23 cellular contexts compared by ENCODE assay signal in genomic region chr20:4856022-4856755, GRCh38.
"Had no signal": no experiment of that assay in that cellular context is flagged by ENCODE, and none has a peak within 500 bp of the region (broad histone marks: within the 10 kb centered on the region; RNA-seq: fewer than 3 reads in every experiment).

No MANE protein-coding gene starts in this region.

- H3K27ac ChIP-seq: brain microvascular endothelial cell, esophagus squamous epithelium, gastrocnemius medialis, ovary, prostate gland had no signal

- H3K27me3 Mint-ChIP-seq: effector memory CD8-positive, alpha-beta T cell; T-cell had no signal

- H3K4me1 Mint-ChIP-seq: natural killer cell, T-cell had no signal

- ATAC-seq: activated naive CD4-positive, alpha-beta T cell treated with anti-CD3 and anti-CD28 coated beads, Interleukin-2, amount 50 U/mL, for 72 hours; activated T-cell treated with anti-CD3 and anti-CD28 coated beads, Interleukin-2, amount 50 U/mL, for 72 hours; effector memory CD8-positive, alpha-beta T cell; gastrocnemius medialis; natural killer cell; stimulated activated naive CD8-positive, alpha-beta T cell treated with anti-CD3 and anti-CD28 coated beads, Interleukin-15, Interleukin-2, amounts not matched to agents 100 U/mL and 50 U/mL, for 24 hours; T-cell had no signal

- DNase-seq: activated CD4-positive, alpha-beta T cell treated with anti-CD3 and anti-CD28 coated beads, Interleukin-2, amount 50 U/mL, for 4 hours; activated CD8-positive, alpha-beta memory T cell treated with anti-CD3 and anti-CD28 coated beads for 24 hours; activated CD8-positive, alpha-beta memory T cell treated with anti-CD3 and anti-CD28 coated beads, Interleukin-2, amount 50 U/mL, for 48 hours; activated effector memory CD4-positive, alpha-beta T cell treated with Interleukin-2 at 50 U/mL for 16 hours; activated T-cell treated with anti-CD3 and anti-CD28 coated beads, Interleukin-2, amount 50 U/mL, for 72 hours; aorta; caudate nucleus; effector memory CD8-positive, alpha-beta T cell; esophagus squamous epithelium; gastrocnemius medialis; islet precursor cell; left cardiac atrium; natural killer cell; ovary; stimulated activated CD4-positive, alpha-beta T cell treated with anti-CD3 and anti-CD28 coated beads, Interleukin-12 subunit alpha, Interleukin-12 subunit beta, amount 100 ng/mL, for 4 hours; stimulated activated CD4-positive, alpha-beta T cell treated with anti-CD3 and anti-CD28 coated beads, Interleukin-4, amount 100 ng/mL, for 4 hours; stimulated activated naive CD8-positive, alpha-beta T cell treated with anti-CD3 and anti-CD28 coated beads, Interleukin-15, Interleukin-2, amounts not matched to agents 100 U/mL and 50 U/mL, for 24 hours; T-cell had no signal

- H3K9me3 ChIP-seq: esophagus squamous epithelium, gastrocnemius medialis, ovary, prostate gland had no signal

- H3K36me3 ChIP-seq: ovary had no signal

- H3K4me3 ChIP-seq: esophagus squamous epithelium, gastrocnemius medialis, lung, ovary, prostate gland had no signal

- FAIRE-seq: TTC549 had no signal

- H3K27me3 ChIP-seq: brain microvascular endothelial cell, esophagus squamous epithelium, gastrocnemius medialis, ovary had no signal

- H3K27ac Mint-ChIP-seq: activated T-cell treated with anti-CD3 and anti-CD28 coated beads, Interleukin-2, amount 50 U/mL, for 72 hours had no signal

- H3K9me3 Mint-ChIP-seq: activated naive CD4-positive, alpha-beta T cell treated with anti-CD3 and anti-CD28 coated beads, Interleukin-2, amount 50 U/mL, for 72 hours; activated T-cell treated with anti-CD3 and anti-CD28 coated beads, Interleukin-2, amount 50 U/mL, for 72 hours; effector memory CD8-positive, alpha-beta T cell; natural killer cell; T-cell had no signal

- H3K4me3 Mint-ChIP-seq: activated T-cell treated with anti-CD3 and anti-CD28 coated beads, Interleukin-2, amount 50 U/mL, for 72 hours; effector memory CD8-positive, alpha-beta T cell; natural killer cell; T-cell had no signal

- H3K4me1 ChIP-seq: esophagus squamous epithelium, gastrocnemius medialis, prostate gland had no signal
